In genomic region chr2:85768713-85769112, GRCh38 we compare ENCODE assay signal across 11 cellular contexts. TPM values are rescaled to one million over a fixed set of nuclear protein-coding genes. Genes with fewer than 3 reads are reported as not detected.
A peak's percentile ranks its signal among the peaks of the same experiment; 100 is the strongest.
DNase-seq lines count a peak whose midpoint lies in the region; ATAC-seq and TF ChIP-seq lines count a peak whose summit lies in the region.
"Had no signal": no experiment of that assay in that cellular context is flagged by ENCODE, and none has a peak within 500 bp of the region (broad histone marks: within the 10 kb centered on the region; RNA-seq: fewer than 3 reads in every experiment).

No MANE protein-coding gene starts in this region.

- peak; percentile 65 for DNase-seq in NCI-H1092 (lab: John Stamatoyannopoulos, UW)
- peak; percentile 82 to 85 for DNase-seq in SJCRH30
- DNase-seq in heart right ventricle = peak; percentile 81 to 88
- DNase-seq in activated CD4-positive, alpha-beta memory T cell treated with anti-CD3 and anti-CD28 coated beads, Interleukin-2, amount 10 ng/mL, durations not matched to agents 7 days and 5 days = no peak
- DNase-seq in stimulated activated CD4-positive, alpha-beta T cell treated with anti-CD3 and anti-CD28 coated beads, Interleukin-2, amount 100 ng/mL, for 48 hours = no peak
- no peak for DNase-seq in HuH-7 (ENCODE audit: low spot score)
- DNase-seq: activated CD8-positive, alpha-beta memory T cell treated with anti-CD3 and anti-CD28 coated beads, Interleukin-2, amount 50 U/mL, for 4 hours; stimulated activated CD4-positive, alpha-beta T cell treated with anti-CD3 and anti-CD28 coated beads, Interleukin-2, amount 100 ng/mL, for 24 hours had no signal

- POLR2A ChIA-PET in activated CD4-positive, alpha-beta memory T cell treated with anti-CD3 and anti-CD28 coated beads, Interleukin-2, amount 10 ng/mL, durations not matched to agents 7 days and 5 days (lab: Charles Lee) = no interaction called here

- no peak overlapping the region for H3K4me3 Mint-ChIP-seq in activated CD4-positive, alpha-beta memory T cell treated with anti-CD3 and anti-CD28 coated beads, Interleukin-2, amount 10 ng/mL, durations not matched to agents 7 days and 5 days

- no peak overlapping the region for H3K4me3 ChIP-seq in SJCRH30
- peak overlapping the region in 1 of 10 donors; percentile 1 for H3K4me3 ChIP-seq in heart right ventricle
- H3K4me3 ChIP-seq in stomach smooth muscle (ENCODE audit: low read length in 2 of 2) = peak overlapping the region in 1 of 2 donors; percentile 44
- H3K4me3 ChIP-seq: lung had no signal

- H3K27ac ChIP-seq in SJCRH30 (peak overlapping the region; percentile 95), heart right ventricle (peak overlapping the region in 9 of 10 donors; percentile 3 to 96 (median 73)), stomach smooth muscle (ENCODE audit: low read length) (peak overlapping the region; percentile 97)

- H3K27ac Mint-ChIP-seq in activated CD4-positive, alpha-beta memory T cell treated with anti-CD3 and anti-CD28 coated beads, Interleukin-2, amount 10 ng/mL, durations not matched to agents 7 days and 5 days = no peak overlapping the region

- intact Hi-C loops in heart right ventricle (cut with DNase I) = no loop called here

- H3K4me1 Mint-ChIP-seq in activated CD4-positive, alpha-beta memory T cell treated with anti-CD3 and anti-CD28 coated beads, Interleukin-2, amount 10 ng/mL, durations not matched to agents 7 days and 5 days = peaks cover 7% of the 10 kb centered on the region

- H3K4me1 ChIP-seq in SJCRH30 (peaks cover 91% of the 10 kb centered on the region), heart right ventricle (peaks cover 54 to 94% (median 91%) of the 10 kb centered on the region in 9 donors), stomach smooth muscle (ENCODE audit: control insufficient read depth, insufficient read depth, low read length) (peaks cover 81% of the 10 kb centered on the region)

- H3K9me3 Mint-ChIP-seq in activated CD4-positive, alpha-beta memory T cell treated with anti-CD3 and anti-CD28 coated beads, Interleukin-2, amount 10 ng/mL, durations not matched to agents 7 days and 5 days = no peaks in the 10 kb centered on the region

- 10 to 11% methylated on average over 8 of the region's 8 CpGs for WGBS in heart right ventricle, 2 donors

- H3K27me3 ChIP-seq in SJCRH30 (no peaks in the 10 kb centered on the region), heart right ventricle (peaks cover 0 to 23% (median 0%) of the 10 kb centered on the region in 7 donors), stomach smooth muscle (ENCODE audit: control insufficient read depth in 1 of 2, insufficient read depth in 2 of 2, low read length in 2 of 2) (no peaks in the 10 kb centered on the region)

- no peaks in the 10 kb centered on the region for H3K36me3 Mint-ChIP-seq in activated CD4-positive, alpha-beta memory T cell treated with anti-CD3 and anti-CD28 coated beads, Interleukin-2, amount 10 ng/mL, durations not matched to agents 7 days and 5 days (ENCODE audit: low read depth)

- peak overlapping the region; percentile 22 to 29 for H3K9ac ChIP-seq in stomach smooth muscle (ENCODE audit: low read length in 2 of 2)

- TF ChIP-seq CTCF in heart right ventricle (IDR thresholded peaks at IDR 0.05) = no peak

- H3K36me3 ChIP-seq in SJCRH30 (peaks cover 70% of the 10 kb centered on the region), heart right ventricle (peaks cover 0 to 46% (median 0%) of the 10 kb centered on the region in 9 donors), stomach smooth muscle (ENCODE audit: control insufficient read depth in 2 of 2, insufficient read depth in 2 of 2, low read length in 2 of 2) (peaks cover 3 to 9% of the 10 kb centered on the region in 2 donors)

- peak; percentile 9 to 45 (median 25) for ATAC-seq in heart right ventricle
- ATAC-seq in HG02798 (IDR thresholded peaks at IDR 0.05; ENCODE audit: poor library complexity, unreplicated experiment) = no peak

- CTCF ChIA-PET in activated CD4-positive, alpha-beta memory T cell treated with anti-CD3 and anti-CD28 coated beads, Interleukin-2, amount 10 ng/mL, durations not matched to agents 7 days and 5 days (lab: Charles Lee) = interaction anchor here (1.1 kb wide), 1 partner anchor 31 kb away, joined by 3 read pairs; no protein-coding TSS in a partner anchor

- H3K9me3 ChIP-seq in SJCRH30 (replicated peaks) (no peaks in the 10 kb centered on the region), heart right ventricle (no peaks in the 10 kb centered on the region), stomach smooth muscle (ENCODE audit: control insufficient read depth in 2 of 2, low read length in 2 of 2) (no peaks in the 10 kb centered on the region)

- peaks cover 54% of the 10 kb centered on the region for H3K27me3 Mint-ChIP-seq in activated CD4-positive, alpha-beta memory T cell treated with anti-CD3 and anti-CD28 coated beads, Interleukin-2, amount 10 ng/mL, durations not matched to agents 7 days and 5 days

RNA-seq across cellular contexts. Expression of gene ATOH8, which starts 14.9 kb away (rescaled TPM):
- total RNA-seq in SJCRH30 (2014; rRNA removed; shearing (Covaris generic)) = 98.9 and 107 TPM in 2 replicates
- 10 to 100 TPM in 9 of 10 donors, 1 to 10 TPM in 1; 8.7 to 33.4 (median 15.2) TPM for total RNA-seq in heart right ventricle
- 10 to 100 TPM; 35.2 to 45.9 TPM for polyA plus RNA-seq in heart right ventricle
- total RNA-seq in activated CD4-positive, alpha-beta memory T cell treated with anti-CD3 and anti-CD28 coated beads, Interleukin-2, amount 10 ng/mL, durations not matched to agents 7 days and 5 days = under 1 TPM; 0.55 to 0.78 TPM

Comparison
In these comparisons a context has a peak if more than half of its experiments do, and no peak if none do; other contexts are left out.
1. DNase-seq: peak in NCI-H1092 (single experiment), SJCRH30 (2 of 2) and heart right ventricle (2 of 2); none in activated CD4-positive, alpha-beta memory T cell treated with anti-CD3 and anti-CD28 coated beads, Interleukin-2, amount 10 ng/mL, durations not matched to agents 7 days and 5 days (single experiment), stimulated activated CD4-positive, alpha-beta T cell treated with anti-CD3 and anti-CD28 coated beads, Interleukin-2, amount 100 ng/mL, for 48 hours (0 of 2) and HuH-7 (single experiment).
2. RNA of gene ATOH8, which starts 14.9 kb away (total RNA-seq): 98.9 to 107 TPM in SJCRH30 and 8.7 to 33.4 TPM in heart right ventricle; 0.55 to 0.78 TPM in activated CD4-positive, alpha-beta memory T cell treated with anti-CD3 and anti-CD28 coated beads, Interleukin-2, amount 10 ng/mL, durations not matched to agents 7 days and 5 days; every median in the first group is over 4 times any median in the second.
3. Peak in every context shown above with its lines, with median percentiles within 50 percentile points of each other: H3K27ac ChIP-seq.